7 cellular contexts compared by ENCODE assay signal in the genomic region with DNA sequence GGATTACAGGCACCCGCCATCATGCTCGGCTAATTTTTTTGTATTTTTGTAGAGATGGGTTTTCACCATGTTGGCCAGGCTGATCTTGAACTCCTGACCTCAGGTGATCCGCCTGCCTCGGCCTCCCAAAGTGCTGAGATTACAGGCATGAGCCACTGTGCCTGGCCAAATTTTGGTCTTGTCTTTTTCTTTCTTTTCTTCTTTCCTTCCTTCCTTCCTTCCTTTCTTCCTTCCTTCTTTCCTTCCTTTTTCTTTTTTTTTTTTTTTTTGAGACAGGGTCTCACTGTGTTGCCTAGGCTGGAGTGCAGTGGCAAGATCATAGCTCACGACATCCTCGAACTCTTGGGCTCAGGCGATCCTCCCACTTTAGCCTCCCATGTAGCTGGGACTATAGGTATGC. TPM values are rescaled to one million over a fixed set of nuclear protein-coding genes. Genes with fewer than 3 reads are reported as not detected.
"Had no signal": no experiment of that assay in that cellular context is flagged by ENCODE, and none has a peak within 500 bp of the region (broad histone marks: within the 10 kb centered on the region; RNA-seq: fewer than 3 reads in every experiment).

No MANE protein-coding gene starts in this region.

RNA-seq across cellular contexts. Expression of gene DOC2A, which starts 4.6 kb away (rescaled TPM):
- total RNA-seq: GM23248 had no signal

RNA-seq across cellular contexts. Expression of gene C16orf92, which starts 7.5 kb away (rescaled TPM):
- total RNA-seq: GM23248, GM23338, H1, H4, H7, H9, HFFc6 had no signal

RNA-seq across cellular contexts. Expression of gene TLCD3B, which starts 15.6 kb away (rescaled TPM):
- total RNA-seq: GM23248 had no signal
